27 cellular contexts compared by ENCODE assay signal in the genomic region with DNA sequence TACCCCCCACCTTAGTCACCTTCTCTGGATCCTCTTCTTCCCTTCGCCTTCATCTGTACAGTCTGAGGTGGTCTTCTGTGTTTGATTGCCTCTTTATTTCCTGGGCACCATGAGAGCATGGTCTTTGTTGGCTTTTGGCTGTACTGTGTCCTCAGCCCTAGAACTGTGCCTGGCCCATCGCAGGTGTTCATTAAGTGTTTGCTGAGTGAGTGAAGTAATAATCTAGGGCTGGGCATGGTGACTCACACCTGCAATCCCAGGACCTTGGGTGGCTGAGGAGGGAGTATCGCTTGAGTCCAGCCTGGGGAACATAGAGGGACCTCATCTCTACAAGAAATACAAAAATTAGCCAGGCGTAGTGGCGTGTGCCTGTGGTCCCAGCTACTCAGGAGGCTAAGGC. TPM values are rescaled to one million over a fixed set of nuclear protein-coding genes. Genes with fewer than 3 reads are reported as not detected.
DNase-seq lines count a peak whose midpoint lies in the region; ATAC-seq, FAIRE-seq and TF ChIP-seq lines count a peak whose summit lies in the region.
"Had no signal": no experiment of that assay in that cellular context is flagged by ENCODE, and none has a peak within 500 bp of the region (broad histone marks: within the 10 kb centered on the region; RNA-seq: fewer than 3 reads in every experiment).

No MANE protein-coding gene starts in this region.

- no peaks in the 10 kb centered on the region for H3K27me3 ChIP-seq in body of pancreas
- H3K27me3 ChIP-seq in HepG2 (ENCODE audit: control insufficient read depth in 1 of 2, insufficient read depth in 2 of 2, low read length in 2 of 2), result no peaks in the 10 kb centered on the region
- no peaks in the 10 kb centered on the region for H3K27me3 ChIP-seq in BE2C
- H3K27me3 ChIP-seq: right atrium auricular region had no signal

- H3K36me3 ChIP-seq in body of pancreas (replicated peaks in 1 of 2; ENCODE audit: insufficient read depth in 1 of 2, low read depth in 2 of 2) (peaks cover 0 to 16% of the 10 kb centered on the region in 2 donors), HepG2 (replicated peaks in 1 of 2; ENCODE audit: control insufficient read depth in 1 of 2, insufficient read depth in 2 of 2, low read length in 2 of 2) (peaks cover 15 to 47% of the 10 kb centered on the region in 2 experiments; a peak in 4 of 5 replicates), BE2C (peaks cover 48% of the 10 kb centered on the region)

- ATAC-seq in body of pancreas, result peak; percentile 43
- no peak for ATAC-seq in HepG2
- ATAC-seq in GM21360 (IDR thresholded peaks at IDR 0.05; ENCODE audit: unreplicated experiment), result no peak
- ATAC-seq: activated T-cell treated with anti-CD3 and anti-CD28 coated beads, Interleukin-2, amount 50 U/mL, for 4 hours had no signal

- peaks cover 7% of the 10 kb centered on the region; the same call in 1 of the 2 replicates for H4K20me1 ChIP-seq in HepG2 (ENCODE audit: insufficient read depth, low read length)

- peak overlapping the region; percentile 40 to 69 (median 62) for H3K27ac ChIP-seq in body of pancreas
- H3K27ac ChIP-seq in HepG2 (ENCODE audit: extremely low read length, insufficient read depth, low read length), result no peak overlapping the region
- H3K27ac ChIP-seq: GM23248, right atrium auricular region had no signal

- no peak for TF ChIP-seq RAD21 in HepG2 (CRISPR knock-in tag; IDR thresholded peaks at IDR 0.05)

- BruUV-seq in HepG2 (replicated peaks; lab: Mats Ljungman, UMichigan), result no TSS peak

- intact Hi-C loops in body of pancreas (cut with DNase I) (no loop called here), HepG2 (cut with micrococcal nuclease; ENCODE audit: unreplicated experiment) (no loop called here)

- H3K4me2 ChIP-seq in HepG2 (ENCODE audit: low read depth, low read length), result no peak overlapping the region

- peak; percentile 87 for DNase-seq in DMS53 (lab: John Stamatoyannopoulos, UW)
- DNase-seq in body of pancreas, result peak; percentile 54 to 82 (median 60)
- no peak for DNase-seq in HepG2 (ENCODE audit: low spot score)
- peak; percentile 61 for DNase-seq in renal cortical epithelial cell (ENCODE audit: low read depth)
- DNase-seq in H54 (ENCODE audit: insufficient read length, low spot score), result no peak
- DNase-seq in NCI-H1092 (lab: John Stamatoyannopoulos, UW), result no peak
- DNase-seq in BE2C, result no peak
- DNase-seq: activated CD4-positive, CD25-positive, alpha-beta regulatory T cell; activated naive CD4-positive, alpha-beta T cell treated with anti-CD3 and anti-CD28 coated beads for 36 hours; activated T-cell treated with anti-CD3 and anti-CD28 coated beads, Interleukin-2, amount 50 U/mL, for 4 hours; amygdala; CD4-positive, CD25-positive, alpha-beta regulatory T cell; central memory CD4-positive, alpha-beta T cell; DMS79; effector CD8-positive, alpha-beta T cell; GM23248; KG1; NCI-H2081; NCI-H510A; occipital lobe; stimulated activated CD8-positive, alpha-beta memory T cell treated with anti-CD3 and anti-CD28 coated beads, Interleukin-4, amount 100 ng/mL, for 48 hours; substantia nigra; T1000 had no signal

- no peak overlapping the region for H3K4me3 ChIP-seq in body of pancreas
- no peak overlapping the region for H3K4me3 ChIP-seq in HepG2 (replicated peaks in 1 of 3; ENCODE audit: insufficient read depth in 1 of 3, low read depth in 2 of 3, low read length in 3 of 3)
- H3K4me3 ChIP-seq in BE2C (ENCODE audit: low read depth, low read length), result no peak overlapping the region
- H3K4me3 ChIP-seq: GM23248, right atrium auricular region had no signal

- H3K9me3 ChIP-seq in body of pancreas (no peaks in the 10 kb centered on the region), HepG2 (ENCODE audit: low read length) (no peaks in the 10 kb centered on the region), BE2C (no peaks in the 10 kb centered on the region)

- TF ChIP-seq EP300 in HepG2 (IDR thresholded peaks at IDR 0.05; ENCODE audit: low read depth in 2 of 2, low read length in 2 of 2) (no peak), HepG2 (CRISPR knock-in tag; IDR thresholded peaks at IDR 0.05; ENCODE audit: borderline replicate concordance) (no peak)

- H3K9ac ChIP-seq in HepG2 (ENCODE audit: insufficient read depth, low read depth, low read length), result no peak overlapping the region
- H3K9ac ChIP-seq: GM23248 had no signal

- 77 to 86% methylated on average over 5 of the region's 5 CpGs for WGBS in body of pancreas, 2 donors
- WGBS in HepG2 (ENCODE audit: low lambda C conversion rate), result 95% methylated on average over 5 of the region's 5 CpGs

- CTCF ChIA-PET in HepG2 (lab: Yijun Ruan, JAX; ENCODE audit: low intra/inter-chr PET ratio, low total read pairs), result no interaction called here

- no peak for FAIRE-seq in HepG2 (lab: Jason Lieb, UNC)
- FAIRE-seq in H54 (lab: Jason Lieb, UNC), result no peak
- FAIRE-seq: GM12891, GM19239 had no signal

- peak in 2 of 3 donors; percentile 16 to 22 for TF ChIP-seq POLR2A in body of pancreas (IDR thresholded peaks at IDR 0.05)
- TF ChIP-seq POLR2A in HepG2 (IDR thresholded peaks at IDR 0.05; ENCODE audit: insufficient read depth in 1 of 2, low read depth in 2 of 2, low read length in 2 of 2), result no peak
- no peak for TF ChIP-seq POLR2A in H54 (IDR thresholded peaks at IDR 0.05; ENCODE audit: low read depth, low read length)

- H3K79me2 ChIP-seq in HepG2 (ENCODE audit: insufficient read depth, low read length), result peaks cover 15% of the 10 kb centered on the region

- in situ Hi-C loops in HepG2 (cut with HindIII; ENCODE audit: extremely low pct_ligation_motif_present, low pct_unique_long_range_greater_than_20kb), result no loop called here

- TF ChIP-seq CTCF in body of pancreas (IDR thresholded peaks at IDR 0.05) (no peak), HepG2 (CRISPR knock-in tag; IDR thresholded peaks at IDR 0.05) (no peak), BE2C (IDR thresholded peaks at IDR 0.05; ENCODE audit: low read depth, low read length) (no peak)

- no peak overlapping the region for H2AFZ ChIP-seq in HepG2 (ENCODE audit: low read length)
- H2AFZ ChIP-seq: GM23248 had no signal

- POLR2A ChIA-PET in HepG2 (lab: Yijun Ruan, JAX), result interaction anchor here (3.3 kb wide), 1 partner anchor 13 kb away, joined by 11 read pairs; the partner anchor contains the start of gene ALDH2

- H3K4me1 ChIP-seq in body of pancreas (peaks cover 71% of the 10 kb centered on the region), HepG2 (ENCODE audit: insufficient read depth, low read length) (peaks cover 47% of the 10 kb centered on the region), BE2C (peaks cover 11% of the 10 kb centered on the region)

TF ChIP-seq in HepG2, 621 proteins besides CTCF, POLR2A, EP300 and RAD21:
- TF ChIP-seq MED1 (CRISPR knock-in tag; IDR thresholded peaks at IDR 0.05) (no peak), FOSL2 (CRISPR knock-in tag; IDR thresholded peaks at IDR 0.05) (peak; percentile 69)
TF ChIP-seq in HepG2: peak in this region for 1.

RNA-seq across cellular contexts. Expression of gene ALDH2, which starts 13.9 kb away (rescaled TPM):
- total RNA-seq in body of pancreas (10 to 100 TPM; 48.8 to 57.3 TPM), HepG2 (2016; rRNA removed; fragmentation: Illumina TruSeq; extraction: Trizol) (72.8 and 103 TPM in 2 replicates), renal cortical epithelial cell (18.7 and 23.4 TPM in 2 replicates)
- 8.4 and 10.0 TPM in 2 replicates for total RNA-seq in HepG2 (2016; cell fraction: cytosol; rRNA removed; fragmentation: Illumina TruSeq; extraction: Trizol; ENCODE audit: low read depth)
- total RNA-seq in HepG2 (2016; cell fraction: insoluble cytoplasmic fraction; rRNA removed; fragmentation: Illumina TruSeq; extraction: Trizol), result 66.6 and 111 TPM in 2 replicates
- total RNA-seq in HepG2 (2016; cell fraction: membrane; rRNA removed; fragmentation: Illumina TruSeq; extraction: Trizol), result 21.1 and 23.4 TPM in 2 replicates
- total RNA-seq in HepG2 (2016; cell fraction: nucleus; rRNA removed; fragmentation: Illumina TruSeq; extraction: Trizol), result 30.1 and 34.3 TPM in 2 replicates
- 67.8 and 78.8 TPM in 2 replicates for polyA plus RNA-seq in HepG2 (2011; rRNA removed)
- 60.0 and 72.7 TPM in 2 replicates for polyA plus RNA-seq in HepG2 (2011; cell fraction: cytosol; rRNA removed)
- polyA plus RNA-seq in HepG2 (2011; cell fraction: nucleus; rRNA removed), result 56.8 and 58.9 TPM in 2 replicates
- 46.9 and 67.0 TPM in 2 replicates for polyA plus RNA-seq in HepG2 (2012)
- polyA plus RNA-seq in HepG2 (2016; cell fraction: cytosol; fragmentation: Illumina TruSeq; extraction: Trizol; ENCODE audit: low read depth), result 21.3 and 21.9 TPM in 2 replicates
- polyA plus RNA-seq in HepG2 (2016; cell fraction: insoluble cytoplasmic fraction; fragmentation: Illumina TruSeq; extraction: Trizol; ENCODE audit: low read depth), result 133 and 139 TPM in 2 replicates
- 31.6 and 34.9 TPM in 2 replicates for polyA plus RNA-seq in HepG2 (2016; cell fraction: membrane; fragmentation: Illumina TruSeq; extraction: Trizol; ENCODE audit: low read depth)
- 105 and 114 TPM in 2 replicates for polyA plus RNA-seq in HepG2 (2016; cell fraction: nucleus; fragmentation: Illumina TruSeq; extraction: Trizol; ENCODE audit: insufficient read depth, low read depth)
- polyA minus RNA-seq in HepG2 (2011; rRNA and poly(A)+ RNA removed; ENCODE audit: low replicate concordance), result 3.8 and 84.5 TPM in 2 replicates
- 39.2 and 47.6 TPM in 2 replicates for polyA minus RNA-seq in HepG2 (2011; cell fraction: cytosol; rRNA and poly(A)+ RNA removed)
- 13.9 and 14.5 TPM in 2 replicates for polyA minus RNA-seq in HepG2 (2011; cell fraction: nucleus; rRNA and poly(A)+ RNA removed)
- 103 TPM for polyA plus RNA-seq in BE2C (2012; ENCODE audit: insufficient read depth, insufficient read length, low read depth)

Comparison
In these comparisons a context has a peak if more than half of its experiments do, and no peak if none do; other contexts are left out.
1. DNase-seq: peak in DMS53 (single experiment), body of pancreas (4 of 4) and renal cortical epithelial cell (single experiment); none in HepG2 (single experiment), H54 (single experiment), NCI-H1092 (single experiment) and BE2C (single experiment).
2. POLR2A ChIP-seq: peak in body of pancreas (2 of 3); none in HepG2 (0 of 2) and H54 (single experiment).